ENCODE assay signal across 8 cellular contexts in the genomic region with DNA sequence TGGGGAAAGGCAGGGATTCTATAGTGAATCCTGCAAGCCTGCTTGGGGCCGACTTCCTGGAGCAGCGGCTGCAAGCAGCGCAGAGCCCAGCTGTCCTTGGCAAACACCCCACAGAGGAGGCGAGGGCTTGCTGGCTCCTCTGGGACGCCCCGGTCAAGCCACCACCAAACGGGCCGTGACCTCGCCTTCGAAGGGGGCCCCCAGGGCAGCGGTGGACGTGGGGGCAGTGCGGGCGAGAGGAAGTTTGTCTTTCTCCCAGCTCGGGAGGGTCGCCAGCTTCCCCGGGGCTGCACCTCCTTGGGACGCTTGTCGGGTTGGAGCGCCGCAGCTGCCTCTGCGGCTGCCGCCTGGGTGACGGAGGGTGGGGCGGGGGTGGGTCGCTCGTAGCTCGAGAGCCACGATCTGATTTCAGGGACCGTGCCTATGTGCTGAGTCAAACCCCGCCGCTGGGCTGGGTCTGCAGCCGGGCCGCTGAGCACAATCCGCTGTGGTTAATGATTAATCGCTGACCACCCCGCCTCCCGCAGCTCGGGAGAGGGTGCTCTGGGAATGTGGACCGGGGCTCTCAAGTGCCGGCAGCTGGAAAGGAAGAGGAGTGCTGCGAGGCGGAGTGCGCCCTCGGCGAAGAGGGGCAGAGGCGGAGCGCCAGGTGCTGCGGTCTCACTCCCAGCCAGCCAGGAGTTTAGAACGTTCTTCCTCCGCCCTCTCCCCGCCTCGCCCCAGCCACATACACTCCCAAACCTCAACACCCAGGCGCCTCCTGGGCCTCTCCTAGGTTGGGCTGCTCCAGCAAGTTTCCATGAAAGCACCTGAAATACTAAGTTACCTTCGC. TPM values are rescaled to one million over a fixed set of nuclear protein-coding genes. Genes with fewer than 3 reads are reported as not detected.
DNase-seq lines count a peak whose midpoint lies in the region; ATAC-seq and TF ChIP-seq lines count a peak whose summit lies in the region.

A gene (plus strand): TSS at position 726 of the 832 bp plus-strand sequence.

- CTCF ChIA-PET in RWPE1 (lab: Yijun Ruan, JAX): interaction anchor here (0.6 to 0.9 kb wide), 4 partner anchors 17 to 140 kb away, joined by 3 read pairs; no protein-coding TSS in a partner anchor

- peak within 1 kb of the TSS; percentile 51 for H3K4me3 ChIP-seq in fibroblast of mammary gland (ENCODE audit: control insufficient read depth, low read depth, low read length)

- ATAC-seq in GM21390 (IDR thresholded peaks at IDR 0.05; ENCODE audit: unreplicated experiment): no peak
- no peak for ATAC-seq in HG03439 (IDR thresholded peaks at IDR 0.05; ENCODE audit: unreplicated experiment)

- POLR2A ChIA-PET in RWPE1 (lab: Yijun Ruan, JAX; ENCODE audit: low non-redundant PET): interaction anchor here (0.5 kb wide), 1 partner anchor 443 kb away, joined by 3 read pairs; no protein-coding TSS in a partner anchor

- no peak for TF ChIP-seq CTCF in RWPE1 (conservative IDR thresholded peaks at IDR 0.05; ENCODE audit: low read depth)
- no peak for TF ChIP-seq CTCF in fibroblast of mammary gland (conservative IDR thresholded peaks at IDR 0.05; ENCODE audit: control insufficient read depth, insufficient read depth, low read depth, low read length)

- peak; percentile 96 for DNase-seq in AG08395 (ENCODE audit: low spot score)
- peak; percentile 99 for DNase-seq in HT1080 (ENCODE audit: low read depth)
- DNase-seq in RWPE1 (ENCODE audit: low spot score): peak; percentile 96
- peak; percentile 94 for DNase-seq in fibroblast of mammary gland (ENCODE audit: low read depth)
- DNase-seq in myocyte (ENCODE audit: low read depth): peak; percentile 99
- no peak for DNase-seq in activated T-cell treated with anti-CD3 and anti-CD28 coated beads for 4 hours

- H3K27ac ChIP-seq in RWPE1: peak within 1 kb of the TSS; percentile 99

RNA-seq across cellular contexts. Expression of the gene that starts here (rescaled TPM):
- total RNA-seq in HT1080 (2014; rRNA removed; shearing (Covaris generic)): 5.6 and 6.9 TPM in 2 replicates
- 4.8 and 7.5 TPM in 2 replicates for polyA plus RNA-seq in HT1080 (2015; cell fraction: cytosol; rRNA removed)
- 13.7 and 14.9 TPM in 2 replicates for polyA plus RNA-seq in HT1080 (2015; cell fraction: nucleus; rRNA removed)
- total RNA-seq in myocyte: 0.42 and 0.59 TPM in 2 replicates
- 0.57 TPM for polyA plus RNA-seq in myocyte (2012)

Comparison
In these comparisons a context has a peak if more than half of its experiments do, and no peak if none do; other contexts are left out.
1. Peak in DNase-seq in myocyte; RNA of the gene not detected or under 1 TPM.